ENCODE assay signal across 15 cellular contexts in genomic region chr20:37823276-37823980, GRCh38.
DNase-seq lines count a peak whose midpoint lies in the region; FAIRE-seq and TF ChIP-seq lines count a peak whose summit lies in the region.
"Had no signal": no experiment of that assay in that cellular context is flagged by ENCODE, and none has a peak within 500 bp of the region (broad histone marks: within the 10 kb centered on the region; RNA-seq: fewer than 3 reads in every experiment).

No MANE protein-coding gene starts in this region.

- no peak overlapping the region for H2BK12ac ChIP-seq in H9 (ENCODE audit: insufficient read length, low read depth, low read length)

- peaks cover 28 to 32% of the 10 kb centered on the region in 2 experiments for H3K4me1 Mint-ChIP-seq in H9
- peaks cover 8% of the 10 kb centered on the region for H3K4me1 Mint-ChIP-seq in activated T-helper 2 cell treated with anti-CD3 and anti-CD28 coated beads, Interferon-gamma antibody, Interleukin-2, Interleukin-4, amounts not matched to agents 10 μg/mL and 5 μg/mL and 100 μg/mL, durations not matched to agents 14 hours and 24 hours and 36 hours (ENCODE audit: low read depth)

- no CpG with 5 or more reads among the region's 7 CpGs for WGBS in H9 (ENCODE audit: extremely low coverage, insufficient read length, low lambda C conversion rate)

- H3K14ac ChIP-seq in H9 (ENCODE audit: insufficient read depth, low read length), result peak overlapping the region; percentile 93

- peak overlapping the region; percentile 47 for H3K27ac ChIP-seq in AG04450 (ENCODE audit: low read depth, low read length)
- no peak overlapping the region for H3K27ac ChIP-seq in H9 (ENCODE audit: insufficient read length, low read depth, low read length)
- H3K27ac ChIP-seq: BLaER1 treated with 17β-estradiol and CSF1 and Interleukin-3, amounts not matched to agents 10 nM and 100 nM; coronary artery; HL-60 had no signal

- H3K79me1 ChIP-seq in H9 (ENCODE audit: insufficient read depth, low read depth, low read length, poor library complexity, severe bottlenecking), result no peaks in the 10 kb centered on the region

- DNase-seq in AG04450 (ENCODE audit: low read depth, low spot score) (no peak), H9 (no peak), iPS-NIHi7 (ENCODE audit: extremely low spot score) (peak; percentile 26), cerebellar cortex (ENCODE audit: low spot score) (no peak), NCI-H2171 treated with DMSO at 0.1 percent for 48 hours (lab: John Stamatoyannopoulos, UW) (no peak), GM12891 (ENCODE audit: insufficient read length, low spot score) (no peak)
- no peak for DNase-seq in activated T-helper 2 cell treated with anti-CD3 and anti-CD28 coated beads, Interferon-gamma antibody, Interleukin-2, Interleukin-4, amounts not matched to agents 10 μg/mL and 5 μg/mL and 100 μg/mL, durations not matched to agents 14 hours and 24 hours and 36 hours (ENCODE audit: low spot score)
- no peak for DNase-seq in stimulated activated CD4-positive, alpha-beta T cell treated with anti-CD3 and anti-CD28 coated beads, Interleukin-2, amount 100 ng/mL, for 24 hours
- DNase-seq: activated T-cell treated with anti-CD3 and anti-CD28 coated beads, Interleukin-2, amount 50 U/mL, for 4 hours; NCI-H1105; stimulated activated CD4-positive, alpha-beta T cell treated with anti-CD3 and anti-CD28 coated beads, Interleukin-15, amount 100 ng/mL, for 24 hours had no signal

- FAIRE-seq in GM12891 (lab: Jason Lieb, UNC), result no peak
- FAIRE-seq: TTC549 had no signal

- no peak overlapping the region for H2BK20ac ChIP-seq in H9 (ENCODE audit: low read depth, low read length, poor library complexity, severe bottlenecking)

- intact Hi-C loops in activated T-helper 2 cell treated with anti-CD3 and anti-CD28 coated beads, Interferon-gamma antibody, Interleukin-2, Interleukin-4, amounts not matched to agents 10 μg/mL and 5 μg/mL and 100 μg/mL, durations not matched to agents 14 hours and 24 hours and 36 hours (cut with micrococcal nuclease), result no loop called here

- no peak overlapping the region for H3K4me2 ChIP-seq in H9 (ENCODE audit: insufficient read depth, insufficient read length, low read length)

- H3K4ac ChIP-seq in H9 (ENCODE audit: low read depth, low read length), result no peak overlapping the region

- H4K8ac ChIP-seq in H9 (replicated peaks; ENCODE audit: insufficient read length, low read depth, low read length), result no peak overlapping the region

- H3K4me3 ChIP-seq in AG04450 (ENCODE audit: low read depth, low read length), result no peak overlapping the region
- H3K4me3 ChIP-seq: BLaER1 treated with 17β-estradiol and CSF1 and Interleukin-3, amounts not matched to agents 10 nM and 100 nM; coronary artery had no signal

- H2BK5ac ChIP-seq in H9 (ENCODE audit: insufficient read length, low read length), result peak overlapping the region; percentile 45

- H4K91ac ChIP-seq in H9 (ENCODE audit: insufficient read length, low read depth, low read length), result no peak overlapping the region

- H3K36me3 Mint-ChIP-seq in H9 (ENCODE audit: insufficient read depth in 1 of 3, low read depth in 3 of 3), result no peaks in the 10 kb centered on the region
- no peaks in the 10 kb centered on the region for H3K36me3 Mint-ChIP-seq in activated T-helper 2 cell treated with anti-CD3 and anti-CD28 coated beads, Interferon-gamma antibody, Interleukin-2, Interleukin-4, amounts not matched to agents 10 μg/mL and 5 μg/mL and 100 μg/mL, durations not matched to agents 14 hours and 24 hours and 36 hours (ENCODE audit: low read depth)

- H3K27ac Mint-ChIP-seq in H9, result peak overlapping the region; percentile 6 to 73 (median 25); a peak in 4 of 7 replicates
- peak overlapping the region; percentile 34 for H3K27ac Mint-ChIP-seq in activated T-helper 2 cell treated with anti-CD3 and anti-CD28 coated beads, Interferon-gamma antibody, Interleukin-2, Interleukin-4, amounts not matched to agents 10 μg/mL and 5 μg/mL and 100 μg/mL, durations not matched to agents 14 hours and 24 hours and 36 hours

- POLR2A ChIA-PET in AG04450 (lab: Yijun Ruan, JAX), result interaction anchor here (0.6 kb wide), 1 partner anchor 62 kb away, joined by 10 read pairs; no protein-coding TSS in a partner anchor

- H3K79me2 ChIP-seq in H9 (ENCODE audit: insufficient read depth, low read length), result no peaks in the 10 kb centered on the region

- no peaks in the 10 kb centered on the region for H3K4me1 ChIP-seq in H9 (ENCODE audit: insufficient read depth, low read length)

- no peak overlapping the region for H4K5ac ChIP-seq in H9 (ENCODE audit: insufficient read length, low read depth, low read length)

- no peaks in the 10 kb centered on the region for H3K27me3 Mint-ChIP-seq in H9 (ENCODE audit: low read depth)
- no peaks in the 10 kb centered on the region for H3K27me3 Mint-ChIP-seq in activated T-helper 2 cell treated with anti-CD3 and anti-CD28 coated beads, Interferon-gamma antibody, Interleukin-2, Interleukin-4, amounts not matched to agents 10 μg/mL and 5 μg/mL and 100 μg/mL, durations not matched to agents 14 hours and 24 hours and 36 hours (ENCODE audit: low read depth)

- no peak overlapping the region for H3K4me3 Mint-ChIP-seq in H9
- H3K4me3 Mint-ChIP-seq in activated T-helper 2 cell treated with anti-CD3 and anti-CD28 coated beads, Interferon-gamma antibody, Interleukin-2, Interleukin-4, amounts not matched to agents 10 μg/mL and 5 μg/mL and 100 μg/mL, durations not matched to agents 14 hours and 24 hours and 36 hours (ENCODE audit: low read depth), result no peak overlapping the region
- H3K4me3 Mint-ChIP-seq: activated T-cell treated with anti-CD3 and anti-CD28 coated beads, Interleukin-2, amount 50 U/mL, for 4 hours had no signal

- H3K27me3 ChIP-seq in AG04450 (ENCODE audit: control insufficient read depth, insufficient read depth, low read length) (no peaks in the 10 kb centered on the region), H9 (ENCODE audit: insufficient read depth, low read length) (no peaks in the 10 kb centered on the region)
- H3K27me3 ChIP-seq: BLaER1 treated with 17β-estradiol and CSF1 and Interleukin-3, amounts not matched to agents 10 nM and 100 nM had no signal

- H3K9ac ChIP-seq in H9 (ENCODE audit: extremely low read depth, insufficient read length, low read length), result no peak overlapping the region
- H3K9ac ChIP-seq: BLaER1 treated with 17β-estradiol and CSF1 and Interleukin-3, amounts not matched to agents 10 nM and 100 nM had no signal

- no peaks in the 10 kb centered on the region for H4K20me1 ChIP-seq in H9 (ENCODE audit: control insufficient read depth, insufficient read depth, insufficient read length)

- no peak overlapping the region for H2AFZ ChIP-seq in H9 (ENCODE audit: low read length)

- no peak for TF ChIP-seq CTCF in AG04450 (IDR thresholded peaks at IDR 0.05; ENCODE audit: low read depth, low read length)
- TF ChIP-seq CTCF in H9 (conservative IDR thresholded peaks at IDR 0.05), result no peak

- no peak overlapping the region for H2BK120ac ChIP-seq in H9 (ENCODE audit: low read depth, low read length, poor library complexity, severe bottlenecking)

- H3K9me3 Mint-ChIP-seq in H9, result no peaks in the 10 kb centered on the region
- no peaks in the 10 kb centered on the region for H3K9me3 Mint-ChIP-seq in activated T-helper 2 cell treated with anti-CD3 and anti-CD28 coated beads, Interferon-gamma antibody, Interleukin-2, Interleukin-4, amounts not matched to agents 10 μg/mL and 5 μg/mL and 100 μg/mL, durations not matched to agents 14 hours and 24 hours and 36 hours
- H3K9me3 Mint-ChIP-seq: activated T-cell treated with anti-CD3 and anti-CD28 coated beads, Interleukin-2, amount 50 U/mL, for 4 hours had no signal

- H2BK15ac ChIP-seq in H9 (ENCODE audit: low read depth, low read length), result no peak overlapping the region; the same call in 1 of the 2 replicates

- CTCF ChIA-PET in AG04450 (lab: Charles Lee), result no interaction called here

- H3K23ac ChIP-seq in H9 (ENCODE audit: insufficient read length, low read depth, low read length), result no peak overlapping the region

- H2AK5ac ChIP-seq in H9 (ENCODE audit: insufficient read length, low read length), result no peak overlapping the region

- H3T11ph ChIP-seq in H9 (ENCODE audit: low read length), result no peak overlapping the region

- TF ChIP-seq POLR2A in GM12891 (IDR thresholded peaks at IDR 0.05; ENCODE audit: low read depth, low read length), result no peak

- H3K9me3 ChIP-seq in AG04450 (ENCODE audit: control insufficient read depth, insufficient read depth, low read length) (no peaks in the 10 kb centered on the region), H9 (ENCODE audit: control insufficient read depth, low read depth, low read length) (no peaks in the 10 kb centered on the region)
- H3K9me3 ChIP-seq: BLaER1 treated with 17β-estradiol and CSF1 and Interleukin-3, amounts not matched to agents 10 nM and 100 nM had no signal

- H3K56ac ChIP-seq in H9 (ENCODE audit: insufficient read length, low read depth, low read length), result no peak overlapping the region

- no peaks in the 10 kb centered on the region for H3K23me2 ChIP-seq in H9 (ENCODE audit: insufficient read length, low read depth, low read length, poor library complexity, severe bottlenecking)

- H3K18ac ChIP-seq in H9 (ENCODE audit: insufficient read length, low read depth, low read length), result peak overlapping the region; percentile 47

TF ChIP-seq in GM12891, 5 proteins besides CTCF, POLR2A, EP300 and RAD21:
- TF ChIP-seq POU2F2 (IDR thresholded peaks at IDR 0.05; ENCODE audit: low read depth, low read length), result no peak
- no peak for TF ChIP-seq TAF1 (IDR thresholded peaks at IDR 0.05; ENCODE audit: low read depth, low read length)
- TF ChIP-seq POLR2AphosphoS5 (IDR thresholded peaks at IDR 0.05; ENCODE audit: low read depth, low read length), result no peak
- TF ChIP-seq PAX5 (IDR thresholded peaks at IDR 0.05; ENCODE audit: insufficient read depth, low read length, severe bottlenecking), result no peak
- TF ChIP-seq SPI1 (IDR thresholded peaks at IDR 0.05; ENCODE audit: low read depth, low read length), result no peak
